ENCODE assay signal across 16 cellular contexts in the genomic region with DNA sequence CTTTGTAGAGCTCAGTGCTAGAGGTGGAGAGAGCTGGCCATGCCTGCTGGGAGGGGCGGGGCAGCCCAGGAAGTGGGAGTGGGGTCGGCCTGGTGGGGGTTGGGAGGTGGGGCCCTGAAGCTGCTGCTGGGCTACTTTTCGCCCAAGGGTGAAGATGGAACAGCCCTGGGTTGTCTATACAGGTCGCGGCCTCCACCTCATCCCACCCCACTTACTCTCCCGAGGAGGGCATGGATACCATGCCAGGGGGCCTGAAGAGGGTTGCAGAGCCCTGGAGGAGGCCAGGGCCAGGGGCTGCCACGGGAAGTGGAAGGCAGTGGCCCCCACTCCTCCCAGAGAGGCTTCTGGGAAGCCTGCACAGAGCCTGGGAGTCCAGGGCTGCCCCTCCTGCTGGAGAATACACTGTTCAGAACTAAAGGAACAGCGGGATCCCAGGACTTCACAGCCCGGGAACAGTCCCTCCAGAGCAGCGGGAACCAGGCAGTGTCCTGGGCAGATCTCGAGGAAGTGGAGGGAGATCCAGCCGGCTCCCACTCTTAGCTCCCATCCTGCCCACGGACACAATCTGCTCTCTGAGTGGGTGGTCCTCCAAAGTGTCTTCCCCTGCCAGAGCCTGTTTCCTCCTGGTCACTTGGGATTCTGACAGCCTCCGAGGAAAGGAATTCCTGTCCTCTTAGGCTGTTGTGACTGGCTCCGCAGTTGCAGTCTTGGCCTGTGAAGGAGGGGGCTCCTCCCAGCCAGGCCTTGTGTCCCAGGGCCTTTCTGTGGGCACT. TPM values are rescaled to one million over a fixed set of nuclear protein-coding genes. Genes with fewer than 3 reads are reported as not detected.
A peak's percentile ranks its signal among the peaks of the same experiment; 100 is the strongest.
DNase-seq lines count a peak whose midpoint lies in the region; ATAC-seq and TF ChIP-seq lines count a peak whose summit lies in the region.
"Had no signal": no experiment of that assay in that cellular context is flagged by ENCODE, and none has a peak within 500 bp of the region (broad histone marks: within the 10 kb centered on the region; RNA-seq: fewer than 3 reads in every experiment).

No MANE protein-coding gene starts in this region.

- H3K79me2 ChIP-seq in DND-41 (ENCODE audit: insufficient read depth, low read length) (no peaks in the 10 kb centered on the region), hepatocyte (no peaks in the 10 kb centered on the region), osteoblast (ENCODE audit: insufficient read depth, low read length) (no peaks in the 10 kb centered on the region)

- no peaks in the 10 kb centered on the region for H3K36me3 ChIP-seq in DND-41 (ENCODE audit: insufficient read depth, low read length)
- no peaks in the 10 kb centered on the region for H3K36me3 ChIP-seq in RWPE2 (ENCODE audit: low read depth)
- no peaks in the 10 kb centered on the region for H3K36me3 ChIP-seq in hepatocyte (replicated peaks; ENCODE audit: insufficient read depth, low read depth)
- H3K36me3 ChIP-seq in osteoblast (ENCODE audit: insufficient read depth, low read length): no peaks in the 10 kb centered on the region
- no peaks in the 10 kb centered on the region for H3K36me3 ChIP-seq in suprapubic skin
- H3K36me3 ChIP-seq: WERI-Rb-1 had no signal

- no peak overlapping the region for H3K27ac ChIP-seq in DND-41 (ENCODE audit: low read length)
- no peak overlapping the region for H3K27ac ChIP-seq in RWPE2 (ENCODE audit: poor library complexity, severe bottlenecking)
- H3K27ac ChIP-seq in hepatocyte: no peak overlapping the region
- no peak overlapping the region for H3K27ac ChIP-seq in osteoblast (ENCODE audit: low read depth, low read length)
- no peak overlapping the region for H3K27ac ChIP-seq in suprapubic skin
- no peak overlapping the region for H3K27ac ChIP-seq in caudate nucleus (ENCODE audit: low read depth, low read length)
- H3K27ac ChIP-seq: WERI-Rb-1 had no signal

- 58% methylated on average over 15 of the region's 15 CpGs for WGBS in hepatocyte (ENCODE audit: low lambda C conversion rate, missing lambda C conversion rate)
- WGBS in suprapubic skin: 51% methylated on average over 8 of the region's 15 CpGs

- no peak overlapping the region for H3K9ac ChIP-seq in DND-41 (ENCODE audit: low read depth, low read length)

- H2AFZ ChIP-seq in DND-41 (ENCODE audit: low read depth, low read length) (no peak overlapping the region), hepatocyte (peak overlapping the region; percentile 45), osteoblast (ENCODE audit: low read length) (no peak overlapping the region)

- TF ChIP-seq CTCF in DND-41 (IDR thresholded peaks at IDR 0.05; ENCODE audit: borderline replicate concordance, extremely low read depth, low read length, poor library complexity, severe bottlenecking) (no peak), RWPE2 (IDR thresholded peaks at IDR 0.05; ENCODE audit: poor library complexity, severe bottlenecking) (no peak), hepatocyte (IDR thresholded peaks at IDR 0.05; ENCODE audit: poor library complexity) (no peak), osteoblast (IDR thresholded peaks at IDR 0.05; ENCODE audit: extremely low read depth, low read depth, low read length) (no peak), suprapubic skin (IDR thresholded peaks at IDR 0.05) (no peak)

- H3K9me3 ChIP-seq in DND-41 (ENCODE audit: insufficient read depth, low read length, severe bottlenecking): peaks cover 1% of the 10 kb centered on the region
- H3K9me3 ChIP-seq in RWPE2 (ENCODE audit: severe bottlenecking): no peaks in the 10 kb centered on the region
- H3K9me3 ChIP-seq in hepatocyte (ENCODE audit: low read depth): no peaks in the 10 kb centered on the region
- H3K9me3 ChIP-seq in osteoblast (ENCODE audit: low read depth, low read length): no peaks in the 10 kb centered on the region
- no peaks in the 10 kb centered on the region for H3K9me3 ChIP-seq in suprapubic skin

- H3K27me3 ChIP-seq in DND-41 (ENCODE audit: insufficient read depth, low read length, poor library complexity): no peaks in the 10 kb centered on the region
- H3K27me3 ChIP-seq in RWPE2 (ENCODE audit: insufficient read depth, poor library complexity, severe bottlenecking): no peaks in the 10 kb centered on the region
- H3K27me3 ChIP-seq in hepatocyte: no peaks in the 10 kb centered on the region
- peaks cover 12% of the 10 kb centered on the region for H3K27me3 ChIP-seq in osteoblast (ENCODE audit: insufficient read depth, low read length)
- H3K27me3 ChIP-seq in suprapubic skin: no peaks in the 10 kb centered on the region

- H4K20me1 ChIP-seq in DND-41 (ENCODE audit: insufficient read depth, low read length) (no peaks in the 10 kb centered on the region), hepatocyte (ENCODE audit: insufficient read depth, poor library complexity, severe bottlenecking) (no peaks in the 10 kb centered on the region), osteoblast (ENCODE audit: insufficient read depth, low read length) (no peaks in the 10 kb centered on the region)

- TF ChIP-seq EP300 in suprapubic skin (IDR thresholded peaks at IDR 0.05): no peak

- ATAC-seq in DND-41 (ENCODE audit: insufficient read depth, low read depth): peak; percentile 72; the same call in 2 of the 3 replicates
- ATAC-seq in RWPE2 (ENCODE audit: low read depth): peak; percentile 33; the same call in 1 of the 3 replicates
- ATAC-seq: activated CD8-positive, alpha-beta T cell treated with anti-CD3 and anti-CD28 coated beads, Interleukin-2, amount 10 ng/mL, durations not matched to agents 7 days and 5 days; activated T-cell treated with anti-CD3 and anti-CD28 coated beads, Interleukin-2, amount 50 U/mL, for 72 hours had no signal

- no peak for TF ChIP-seq POLR2A in suprapubic skin (IDR thresholded peaks at IDR 0.05)

- H3K4me3 ChIP-seq in DND-41 (ENCODE audit: low read depth in 1 of 2, low read length in 2 of 2) (no peak overlapping the region), RWPE2 (ENCODE audit: severe bottlenecking) (no peak overlapping the region), hepatocyte (no peak overlapping the region), osteoblast (ENCODE audit: insufficient read depth, low read length) (no peak overlapping the region), suprapubic skin (no peak overlapping the region)

- no peaks in the 10 kb centered on the region for H3K9me2 ChIP-seq in hepatocyte (replicated peaks; ENCODE audit: insufficient read depth)

- no peak overlapping the region for H3K4me2 ChIP-seq in DND-41 (ENCODE audit: insufficient read depth, low read length)
- H3K4me2 ChIP-seq in hepatocyte: no peak overlapping the region
- H3K4me2 ChIP-seq in osteoblast (ENCODE audit: insufficient read depth, low read length): no peak overlapping the region

- H3K4me1 ChIP-seq in DND-41 (ENCODE audit: insufficient read depth, low read length): no peaks in the 10 kb centered on the region
- H3K4me1 ChIP-seq in RWPE2 (ENCODE audit: insufficient read depth, poor library complexity, severe bottlenecking): no peaks in the 10 kb centered on the region
- no peaks in the 10 kb centered on the region for H3K4me1 ChIP-seq in hepatocyte (ENCODE audit: insufficient read depth)
- H3K4me1 ChIP-seq in osteoblast (ENCODE audit: insufficient read depth, low read length): no peaks in the 10 kb centered on the region
- H3K4me1 ChIP-seq in suprapubic skin: no peaks in the 10 kb centered on the region

- DNase-seq in DND-41 (peak; percentile 18), RWPE2 (ENCODE audit: low spot score) (no peak), hepatocyte (ENCODE audit: low spot score) (no peak), osteoblast (ENCODE audit: insufficient read length, low spot score, missing footprints) (peak; percentile 51), suprapubic skin (ENCODE audit: low spot score in 2 of 2) (no peak), caudate nucleus (lab: John Stamatoyannopoulos, UW) (no peak), dedifferentiated amniotic fluid mesenchymal stem cell (ENCODE audit: extremely low spot score) (no peak)
- DNase-seq in activated CD4-positive, CD25-positive, alpha-beta regulatory T cell (lab: John Stamatoyannopoulos, UW): no peak
- DNase-seq: activated CD8-positive, alpha-beta T cell treated with anti-CD3 and anti-CD28 coated beads, Interleukin-2, amount 10 ng/mL, durations not matched to agents 7 days and 5 days; activated naive CD8-positive, alpha-beta T cell treated with anti-CD3 and anti-CD28 coated beads, Interleukin-2, amount 10 ng/mL, durations not matched to agents 7 days and 5 days; activated T-cell treated with anti-CD3 and anti-CD28 coated beads, Interleukin-2, amount 50 U/mL, for 72 hours; DMS79 treated with DMSO at 0.1 percent for 48 hours; effector memory CD4-positive, alpha-beta T cell; T-helper 1 cell; WERI-Rb-1 had no signal

RNA-seq across cellular contexts. Expression of a gene that starts 23.5 kb away (rescaled TPM):
- total RNA-seq in hepatocyte: 50.0 and 62.1 TPM in 2 replicates
- 20.1 and 38.3 TPM in 2 replicates for polyA plus RNA-seq in hepatocyte
- not detected in 2 replicates for total RNA-seq in osteoblast
- total RNA-seq in suprapubic skin: 10 to 100 TPM in 1 of 4 donors, 1 to 10 TPM in 3; 3.3 to 13.3 (median 4.9) TPM
- total RNA-seq: activated CD8-positive, alpha-beta T cell treated with anti-CD3 and anti-CD28 coated beads, Interleukin-2, amount 10 ng/mL, durations not matched to agents 7 days and 5 days; activated naive CD8-positive, alpha-beta T cell treated with anti-CD3 and anti-CD28 coated beads, Interleukin-2, amount 10 ng/mL, durations not matched to agents 7 days and 5 days; activated T-cell treated with anti-CD3 and anti-CD28 coated beads, Interleukin-2, amount 50 U/mL, for 72 hours; bronchial epithelial cell had no signal

Comparison
In these comparisons a context has a peak if more than half of its experiments do, and no peak if none do; other contexts are left out.
1. DNase-seq: peak in DND-41 (single experiment) and osteoblast (single experiment); none in RWPE2 (single experiment), hepatocyte (single experiment), activated CD4-positive, CD25-positive, alpha-beta regulatory T cell (0 of 4), suprapubic skin (0 of 2), caudate nucleus (0 of 61) and dedifferentiated amniotic fluid mesenchymal stem cell (single experiment).